Comparison of ENCODE assay signal across 11 cellular contexts in the genomic region with DNA sequence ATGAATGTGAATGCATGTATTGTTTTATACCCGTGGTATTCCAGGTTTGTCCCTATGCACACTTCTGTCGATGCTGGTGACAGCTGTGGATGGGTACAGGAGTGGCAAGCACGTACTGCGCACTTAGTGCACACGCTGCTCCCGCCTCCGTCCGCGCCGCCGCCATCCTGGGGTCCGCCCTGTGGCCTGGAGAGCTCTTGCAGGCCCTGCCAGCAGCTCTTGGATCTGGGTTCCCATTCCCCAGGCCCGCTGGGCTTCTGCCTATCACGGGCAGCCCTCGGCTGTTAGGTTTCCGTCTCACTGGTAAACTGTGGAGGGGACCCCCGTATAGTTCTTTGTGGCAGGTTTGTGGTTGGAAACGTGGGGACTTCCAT. TPM values are rescaled to one million over a fixed set of nuclear protein-coding genes. Genes with fewer than 3 reads are reported as not detected.
DNase-seq lines count a peak whose midpoint lies in the region; ATAC-seq and TF ChIP-seq lines count a peak whose summit lies in the region.
"Had no signal": no experiment of that assay in that cellular context is flagged by ENCODE, and none has a peak within 500 bp of the region (broad histone marks: within the 10 kb centered on the region; RNA-seq: fewer than 3 reads in every experiment).

No MANE protein-coding gene starts in this region.

- peaks cover 14% of the 10 kb centered on the region for H3K4me1 Mint-ChIP-seq in activated naive CD8-positive, alpha-beta T cell treated with anti-CD3 and anti-CD28 coated beads, Interleukin-2, amount 10 ng/mL, durations not matched to agents 7 days and 5 days
- H3K4me1 Mint-ChIP-seq in activated naive CD8-positive, alpha-beta T cell treated with anti-CD3 and anti-CD28 coated beads for 36 hours, result peaks cover 23% of the 10 kb centered on the region
- peaks cover 16% of the 10 kb centered on the region for H3K4me1 Mint-ChIP-seq in neural crest cell
- peaks cover 18 to 32% (median 23%) of the 10 kb centered on the region in 4 donors for H3K4me1 Mint-ChIP-seq in CD4-positive, alpha-beta memory T cell

- H3K4me3 ChIP-seq in fibroblast of pulmonary artery (replicated peaks; ENCODE audit: low read depth, low read length) (peak overlapping the region; percentile 37), vagina (peak overlapping the region; percentile 28 to 100)
- H3K4me3 ChIP-seq in CD4-positive, alpha-beta memory T cell (ENCODE audit: low read length in 2 of 2), result no peak overlapping the region
- H3K4me3 ChIP-seq: A549 had no signal

- no peaks in the 10 kb centered on the region for H3K9me3 Mint-ChIP-seq in activated naive CD8-positive, alpha-beta T cell treated with anti-CD3 and anti-CD28 coated beads, Interleukin-2, amount 10 ng/mL, durations not matched to agents 7 days and 5 days
- no peaks in the 10 kb centered on the region for H3K9me3 Mint-ChIP-seq in activated naive CD8-positive, alpha-beta T cell treated with anti-CD3 and anti-CD28 coated beads for 36 hours
- H3K9me3 Mint-ChIP-seq in neural crest cell, result no peaks in the 10 kb centered on the region
- H3K9me3 Mint-ChIP-seq in CD4-positive, alpha-beta memory T cell, result no peaks in the 10 kb centered on the region

- H3K27ac ChIP-seq in vagina, result peak overlapping the region; percentile 65
- H3K27ac ChIP-seq in CD4-positive, alpha-beta memory T cell (ENCODE audit: low read depth, low read length), result no peak overlapping the region
- H3K27ac ChIP-seq: A549, KMS-11 had no signal

- ATAC-seq in activated naive CD8-positive, alpha-beta T cell treated with anti-CD3 and anti-CD28 coated beads, Interleukin-2, amount 10 ng/mL, durations not matched to agents 7 days and 5 days (ENCODE audit: low read depth), result no peak
- ATAC-seq in GM18873 (IDR thresholded peaks at IDR 0.05; ENCODE audit: low FRiP score, unreplicated experiment) (no peak), GM18498 (IDR thresholded peaks at IDR 0.05; ENCODE audit: unreplicated experiment) (no peak)
- ATAC-seq: A549 had no signal

- no peaks in the 10 kb centered on the region for H3K27me3 ChIP-seq in vagina
- H3K27me3 ChIP-seq in CD4-positive, alpha-beta memory T cell (ENCODE audit: insufficient read depth, low read length), result peaks cover 6% of the 10 kb centered on the region

- no peak for TF ChIP-seq POLR2A in vagina (IDR thresholded peaks at IDR 0.05)

- no peaks in the 10 kb centered on the region for H3K9me3 ChIP-seq in vagina
- no peaks in the 10 kb centered on the region for H3K9me3 ChIP-seq in CD4-positive, alpha-beta memory T cell (ENCODE audit: control insufficient read depth in 1 of 2, low read length in 2 of 2)
- H3K9me3 ChIP-seq: A549 had no signal

- no peaks in the 10 kb centered on the region for H3K36me3 ChIP-seq in vagina
- H3K36me3 ChIP-seq in CD4-positive, alpha-beta memory T cell (ENCODE audit: insufficient read depth, low read length), result no peaks in the 10 kb centered on the region

- CTCF ChIA-PET in CD4-positive, alpha-beta memory T cell (lab: Charles Lee; ENCODE audit: partially characterized antibody), result interaction anchor here (1.5 to 1.6 kb wide), 2 partner anchors 11 to 147 kb away, joined by 5 to 6 read pairs; no protein-coding TSS in a partner anchor

- H3K4me3 Mint-ChIP-seq in activated naive CD8-positive, alpha-beta T cell treated with anti-CD3 and anti-CD28 coated beads, Interleukin-2, amount 10 ng/mL, durations not matched to agents 7 days and 5 days, result no peak overlapping the region
- no peak overlapping the region for H3K4me3 Mint-ChIP-seq in activated naive CD8-positive, alpha-beta T cell treated with anti-CD3 and anti-CD28 coated beads for 36 hours
- H3K4me3 Mint-ChIP-seq in neural crest cell, result peak overlapping the region; percentile 62
- peak overlapping the region in 1 of 8 donors; percentile 16 for H3K4me3 Mint-ChIP-seq in CD4-positive, alpha-beta memory T cell
- H3K4me3 Mint-ChIP-seq: activated CD8-positive, alpha-beta T cell treated with anti-CD3 and anti-CD28 coated beads, Interleukin-2, amount 10 ng/mL, durations not matched to agents 7 days and 5 days had no signal

- DNase-seq in activated naive CD8-positive, alpha-beta T cell treated with anti-CD3 and anti-CD28 coated beads, Interleukin-2, amount 10 ng/mL, durations not matched to agents 7 days and 5 days, result peak; percentile 29
- no peak for DNase-seq in activated naive CD8-positive, alpha-beta T cell treated with anti-CD3 and anti-CD28 coated beads for 36 hours
- DNase-seq in fibroblast of pulmonary artery (ENCODE audit: low read depth) (no peak), neural crest cell (ENCODE audit: low read depth, low spot score) (no peak), vagina (ENCODE audit: extremely low spot score in 2 of 2) (no peak)
- no peak for DNase-seq in CD4-positive, alpha-beta memory T cell
- DNase-seq: activated CD8-positive, alpha-beta T cell treated with anti-CD3 and anti-CD28 coated beads, Interleukin-2, amount 10 ng/mL, durations not matched to agents 7 days and 5 days had no signal

- intact Hi-C loops in vagina (cut with DNase I), result no loop called here
- intact Hi-C loops in CD4-positive, alpha-beta memory T cell (cut with micrococcal nuclease), result no loop called here

- POLR2A ChIA-PET in activated naive CD8-positive, alpha-beta T cell treated with anti-CD3 and anti-CD28 coated beads, Interleukin-2, amount 10 ng/mL, durations not matched to agents 7 days and 5 days (lab: Charles Lee), result interaction anchor here (1.5 kb wide), 1 partner anchor 62 kb away, joined by 4 read pairs; no protein-coding TSS in a partner anchor
- POLR2A ChIA-PET in CD4-positive, alpha-beta memory T cell (lab: Charles Lee; ENCODE audit: partially characterized antibody), result interaction anchor here (1.3 kb wide), 1 partner anchor 36 kb away, joined by 4 read pairs; no protein-coding TSS in a partner anchor

- H3K36me3 Mint-ChIP-seq in activated naive CD8-positive, alpha-beta T cell treated with anti-CD3 and anti-CD28 coated beads, Interleukin-2, amount 10 ng/mL, durations not matched to agents 7 days and 5 days, result no peaks in the 10 kb centered on the region
- H3K36me3 Mint-ChIP-seq in activated naive CD8-positive, alpha-beta T cell treated with anti-CD3 and anti-CD28 coated beads for 36 hours, result no peaks in the 10 kb centered on the region
- no peaks in the 10 kb centered on the region for H3K36me3 Mint-ChIP-seq in neural crest cell (ENCODE audit: low read depth)
- H3K36me3 Mint-ChIP-seq in CD4-positive, alpha-beta memory T cell, result no peaks in the 10 kb centered on the region

- peaks cover 84% of the 10 kb centered on the region for H3K4me1 ChIP-seq in vagina
- peaks cover 34% of the 10 kb centered on the region for H3K4me1 ChIP-seq in CD4-positive, alpha-beta memory T cell (ENCODE audit: insufficient read depth, low read length)

- no peak overlapping the region for H3K27ac Mint-ChIP-seq in activated naive CD8-positive, alpha-beta T cell treated with anti-CD3 and anti-CD28 coated beads, Interleukin-2, amount 10 ng/mL, durations not matched to agents 7 days and 5 days
- no peak overlapping the region for H3K27ac Mint-ChIP-seq in activated naive CD8-positive, alpha-beta T cell treated with anti-CD3 and anti-CD28 coated beads for 36 hours
- H3K27ac Mint-ChIP-seq in neural crest cell (ENCODE audit: unreplicated experiment), result no peak overlapping the region
- H3K27ac Mint-ChIP-seq in CD4-positive, alpha-beta memory T cell, result no peak overlapping the region
- H3K27ac Mint-ChIP-seq: activated CD8-positive, alpha-beta T cell treated with anti-CD3 and anti-CD28 coated beads, Interleukin-2, amount 10 ng/mL, durations not matched to agents 7 days and 5 days had no signal

- TF ChIP-seq CTCF in fibroblast of pulmonary artery (IDR thresholded peaks at IDR 0.05; ENCODE audit: low read length, missing control alignments) (no peak), neural crest cell (conservative IDR thresholded peaks at IDR 0.05) (no peak), vagina (IDR thresholded peaks at IDR 0.05) (no peak)

- peaks cover 33% of the 10 kb centered on the region for H3K27me3 Mint-ChIP-seq in activated naive CD8-positive, alpha-beta T cell treated with anti-CD3 and anti-CD28 coated beads, Interleukin-2, amount 10 ng/mL, durations not matched to agents 7 days and 5 days
- no peaks in the 10 kb centered on the region for H3K27me3 Mint-ChIP-seq in activated naive CD8-positive, alpha-beta T cell treated with anti-CD3 and anti-CD28 coated beads for 36 hours
- H3K27me3 Mint-ChIP-seq in neural crest cell (ENCODE audit: low read depth), result no peaks in the 10 kb centered on the region
- peaks cover 5 to 18% of the 10 kb centered on the region in 2 donors for H3K27me3 Mint-ChIP-seq in CD4-positive, alpha-beta memory T cell

RNA-seq across cellular contexts. Expression of a gene that starts 4.0 kb away (rescaled TPM):
- total RNA-seq in activated naive CD8-positive, alpha-beta T cell treated with anti-CD3 and anti-CD28 coated beads, Interleukin-2, amount 10 ng/mL, durations not matched to agents 7 days and 5 days, result under 1 TPM; 0.44 to 0.71 TPM
- 1 to 10 TPM; 4.5 to 4.6 TPM for total RNA-seq in activated naive CD8-positive, alpha-beta T cell treated with anti-CD3 and anti-CD28 coated beads for 36 hours
- total RNA-seq in neural crest cell (40.6 and 42.5 TPM in 2 replicates), vagina (33.6 TPM)
- 1 to 10 TPM; 3.5 to 3.9 TPM for total RNA-seq in CD4-positive, alpha-beta memory T cell
- under 1 TPM; 0.09 to 0.39 TPM for polyA plus RNA-seq in CD4-positive, alpha-beta memory T cell

RNA-seq across cellular contexts. Expression of a gene that starts 35.8 kb away (rescaled TPM):
- 100 to 1,000 TPM; 697 to 718 TPM for total RNA-seq in activated naive CD8-positive, alpha-beta T cell treated with anti-CD3 and anti-CD28 coated beads, Interleukin-2, amount 10 ng/mL, durations not matched to agents 7 days and 5 days
- total RNA-seq in activated naive CD8-positive, alpha-beta T cell treated with anti-CD3 and anti-CD28 coated beads for 36 hours, result 100 to 1,000 TPM; 221 to 222 TPM
- total RNA-seq in neural crest cell (244 and 247 TPM in 2 replicates), vagina (451 TPM)
- total RNA-seq in CD4-positive, alpha-beta memory T cell, result 100 to 1,000 TPM; 876 to 900 TPM
- 100 to 1,000 TPM; 572 to 943 TPM for polyA plus RNA-seq in CD4-positive, alpha-beta memory T cell

RNA-seq across cellular contexts. Expression of a gene that starts 37.7 kb away (rescaled TPM):
- total RNA-seq in activated naive CD8-positive, alpha-beta T cell treated with anti-CD3 and anti-CD28 coated beads, Interleukin-2, amount 10 ng/mL, durations not matched to agents 7 days and 5 days, result 10 to 100 TPM; 17.9 to 19.5 TPM
- total RNA-seq in activated naive CD8-positive, alpha-beta T cell treated with anti-CD3 and anti-CD28 coated beads for 36 hours, result 1 to 10 TPM; 7.5 to 7.8 TPM
- total RNA-seq in neural crest cell (not detected in 2 replicates), vagina (28.2 TPM)
- 1 to 10 TPM; 2.5 to 2.8 TPM for total RNA-seq in CD4-positive, alpha-beta memory T cell
- 1 to 10 TPM; 4.1 to 4.8 TPM for polyA plus RNA-seq in CD4-positive, alpha-beta memory T cell

Comparison
In these comparisons a context has a peak if more than half of its experiments do, and no peak if none do; other contexts are left out.
1. H3K4me3 ChIP-seq: peak in fibroblast of pulmonary artery (single experiment) and vagina (2 of 2); none in CD4-positive, alpha-beta memory T cell (0 of 2).